In genomic region chr7:36606442-36607205, GRCh38 we compare ENCODE assay signal across 15 cellular contexts.
DNase-seq lines count a peak whose midpoint lies in the region; ATAC-seq and TF ChIP-seq lines count a peak whose summit lies in the region.
"Had no signal": no experiment of that assay in that cellular context is flagged by ENCODE, and none has a peak within 500 bp of the region (broad histone marks: within the 10 kb centered on the region; RNA-seq: fewer than 3 reads in every experiment).

No MANE protein-coding gene starts in this region.

- TF ChIP-seq CTCF in activated CD8-positive, alpha-beta T cell treated with anti-CD3 and anti-CD28 coated beads for 36 hours (IDR thresholded peaks at IDR 0.05) = no peak
- TF ChIP-seq CTCF in colonic mucosa (IDR thresholded peaks at IDR 0.05) = no peak

- no peak overlapping the region for H3K4me3 ChIP-seq in Jurkat, Clone E6-1 (ENCODE audit: low read length)
- H3K4me3 ChIP-seq in colonic mucosa = no peak overlapping the region
- H3K4me3 ChIP-seq: testis had no signal

- H3K9ac ChIP-seq in colonic mucosa (ENCODE audit: low read depth in 2 of 2, low read length in 2 of 2) = no peak overlapping the region

- peak overlapping the region; percentile 47 for H3K27ac Mint-ChIP-seq in activated CD8-positive, alpha-beta T cell treated with anti-CD3 and anti-CD28 coated beads for 36 hours
- H3K27ac Mint-ChIP-seq in natural killer cell treated with Interleukin-12 subunit alpha and Interleukin-12 subunit beta and Interleukin-15 and Interleukin-18, amount 100 ng/mL, for 72 hours = peak overlapping the region; percentile 48 to 77
- H3K27ac Mint-ChIP-seq: naive B cell had no signal

- DNase-seq in DMS79 treated with DMSO at 0.1 percent for 48 hours (lab: John Stamatoyannopoulos, UW) (peak; percentile 45), DMS79 (lab: John Stamatoyannopoulos, UW) (no peak), colonic mucosa (no peak)
- peak; percentile 18 for DNase-seq in Jurkat, Clone E6-1 (ENCODE audit: low read depth, low spot score)
- DNase-seq in activated CD8-positive, alpha-beta T cell treated with anti-CD3 and anti-CD28 coated beads for 36 hours = no peak
- no peak for DNase-seq in natural killer cell treated with Interleukin-12 subunit alpha and Interleukin-12 subunit beta and Interleukin-15 and Interleukin-18, amount 100 ng/mL, for 72 hours (ENCODE audit: low spot score)
- DNase-seq: 8988T; activated effector memory CD4-positive, alpha-beta T cell treated with Interleukin-2 at 50 U/mL for 16 hours; Kasumi-1; naive B cell; SIG-M5; testis had no signal

- no peaks in the 10 kb centered on the region for H3K9me3 Mint-ChIP-seq in activated CD8-positive, alpha-beta T cell treated with anti-CD3 and anti-CD28 coated beads for 36 hours
- H3K9me3 Mint-ChIP-seq in natural killer cell treated with Interleukin-12 subunit alpha and Interleukin-12 subunit beta and Interleukin-15 and Interleukin-18, amount 100 ng/mL, for 72 hours = no peaks in the 10 kb centered on the region

- no peak overlapping the region for H3K4me3 Mint-ChIP-seq in activated CD8-positive, alpha-beta T cell treated with anti-CD3 and anti-CD28 coated beads for 36 hours
- no peak overlapping the region for H3K4me3 Mint-ChIP-seq in natural killer cell treated with Interleukin-12 subunit alpha and Interleukin-12 subunit beta and Interleukin-15 and Interleukin-18, amount 100 ng/mL, for 72 hours
- H3K4me3 Mint-ChIP-seq: naive B cell had no signal

- POLR2A ChIA-PET in activated CD8-positive, alpha-beta T cell treated with anti-CD3 and anti-CD28 coated beads for 36 hours (lab: Charles Lee) = no interaction called here

- no peak for ATAC-seq in activated CD8-positive, alpha-beta T cell treated with anti-CD3 and anti-CD28 coated beads for 36 hours
- no peak for ATAC-seq in natural killer cell treated with Interleukin-12 subunit alpha and Interleukin-12 subunit beta and Interleukin-15 and Interleukin-18, amount 100 ng/mL, for 72 hours
- ATAC-seq in HG03280 (IDR thresholded peaks at IDR 0.05; ENCODE audit: unreplicated experiment) (no peak), HG03521 (IDR thresholded peaks at IDR 0.05; ENCODE audit: unreplicated experiment) (no peak)
- ATAC-seq: activated CD4-positive, CD25-positive, alpha-beta regulatory T cell treated with anti-CD3 and anti-CD28 coated beads, Interleukin-2, amount 50 U/mL, for 24 hours had no signal

- H3K36me3 Mint-ChIP-seq in activated CD8-positive, alpha-beta T cell treated with anti-CD3 and anti-CD28 coated beads for 36 hours (ENCODE audit: low read depth) = peaks cover 3% of the 10 kb centered on the region
- H3K36me3 Mint-ChIP-seq in natural killer cell treated with Interleukin-12 subunit alpha and Interleukin-12 subunit beta and Interleukin-15 and Interleukin-18, amount 100 ng/mL, for 72 hours = peaks cover 20% of the 10 kb centered on the region
- H3K36me3 Mint-ChIP-seq: naive B cell had no signal

- no peaks in the 10 kb centered on the region for H3K9me3 ChIP-seq in colonic mucosa
- H3K9me3 ChIP-seq: testis had no signal

- H3K27me3 ChIP-seq in colonic mucosa = no peaks in the 10 kb centered on the region
- H3K27me3 ChIP-seq: testis had no signal

- intact Hi-C loops in activated CD8-positive, alpha-beta T cell treated with anti-CD3 and anti-CD28 coated beads for 36 hours (cut with micrococcal nuclease) = no loop called here
- intact Hi-C loops in colonic mucosa (cut with DNase I) = no loop called here

- H3K4me1 Mint-ChIP-seq in activated CD8-positive, alpha-beta T cell treated with anti-CD3 and anti-CD28 coated beads for 36 hours (ENCODE audit: low read depth) = peaks cover 63% of the 10 kb centered on the region
- peaks cover 48 to 56% of the 10 kb centered on the region in 2 donors for H3K4me1 Mint-ChIP-seq in natural killer cell treated with Interleukin-12 subunit alpha and Interleukin-12 subunit beta and Interleukin-15 and Interleukin-18, amount 100 ng/mL, for 72 hours (ENCODE audit: low read depth in 2 of 2)
- H3K4me1 Mint-ChIP-seq: naive B cell had no signal

- H3K27ac ChIP-seq in colonic mucosa = no peak overlapping the region
- H3K27ac ChIP-seq: testis had no signal

- no peaks in the 10 kb centered on the region for H3K36me3 ChIP-seq in colonic mucosa

- CTCF ChIA-PET in activated CD8-positive, alpha-beta T cell treated with anti-CD3 and anti-CD28 coated beads for 36 hours (lab: Charles Lee) = interaction anchor here (0.6 to 1.4 kb wide), 2 partner anchors 13 to 31 kb away, joined by 3 read pairs; no protein-coding TSS in a partner anchor

- no peaks in the 10 kb centered on the region for H3K27me3 Mint-ChIP-seq in activated CD8-positive, alpha-beta T cell treated with anti-CD3 and anti-CD28 coated beads for 36 hours
- H3K27me3 Mint-ChIP-seq in natural killer cell treated with Interleukin-12 subunit alpha and Interleukin-12 subunit beta and Interleukin-15 and Interleukin-18, amount 100 ng/mL, for 72 hours = no peaks in the 10 kb centered on the region

- H3K4me1 ChIP-seq in colonic mucosa = no peaks in the 10 kb centered on the region
- H3K4me1 ChIP-seq: testis had no signal

Comparison
In these comparisons a context has a peak if more than half of its experiments do, and no peak if none do; other contexts are left out.
1. DNase-seq: peak in DMS79 treated with DMSO at 0.1 percent for 48 hours (single experiment) and Jurkat, Clone E6-1 (single experiment); none in DMS79 (single experiment), activated CD8-positive, alpha-beta T cell treated with anti-CD3 and anti-CD28 coated beads for 36 hours (single experiment), natural killer cell treated with Interleukin-12 subunit alpha and Interleukin-12 subunit beta and Interleukin-15 and Interleukin-18, amount 100 ng/mL, for 72 hours (single experiment) and colonic mucosa (single experiment).